In genomic region chr2:126945118-126945517, GRCh38 we compare ENCODE assay signal across 28 cellular contexts. TPM values are rescaled to one million over a fixed set of nuclear protein-coding genes. Genes with fewer than 3 reads are reported as not detected.
"Had no signal": no experiment of that assay in that cellular context is flagged by ENCODE, and none has a peak within 500 bp of the region (broad histone marks: within the 10 kb centered on the region; RNA-seq: fewer than 3 reads in every experiment).

No MANE protein-coding gene starts in this region.

- ATAC-seq: body of pancreas, foreskin keratinocyte, left lobe of liver had no signal

- H3K4me1 ChIP-seq: body of pancreas, foreskin keratinocyte, tibial artery had no signal

- DNase-seq: activated CD4-positive, alpha-beta memory T cell treated with anti-CD3 and anti-CD28 coated beads, Interleukin-2, amount 10 ng/mL, durations not matched to agents 7 days and 5 days; activated CD4-positive, alpha-beta T cell treated with anti-CD3 and anti-CD28 coated beads for 48 hours; activated CD4-positive, CD25-positive, alpha-beta regulatory T cell; activated naive CD4-positive, alpha-beta T cell treated with anti-CD3 and anti-CD28 coated beads for 36 hours; activated T-cell treated with anti-CD3 and anti-CD28 coated beads, Interleukin-2, amount 50 U/mL, for 24 hours; caudate nucleus; dorsolateral prefrontal cortex; foreskin keratinocyte; hippocampal formation; islet precursor cell; stimulated activated CD4-positive, alpha-beta T cell treated with anti-CD3 and anti-CD28 coated beads, Interleukin-12 subunit alpha, Interleukin-12 subunit beta, amount 100 ng/mL, for 4 hours; stimulated activated CD4-positive, alpha-beta T cell treated with anti-CD3 and anti-CD28 coated beads, Interleukin-1b, Interleukin-23, amount 100 ng/mL, for 48 hours; stimulated activated CD8-positive, alpha-beta memory T cell treated with anti-CD3 and anti-CD28 coated beads, Interleukin-4, amount 100 ng/mL, for 48 hours; stimulated activated naive CD4-positive, alpha-beta T cell treated with Interleukin-2 at 50 U/mL for 16 hours; T-helper 9 cell; tibial artery had no signal

- H3K27me3 ChIP-seq: body of pancreas, foreskin keratinocyte had no signal

- H3K27ac ChIP-seq: body of pancreas, dorsolateral prefrontal cortex, epithelial cell of prostate, foreskin keratinocyte, tibial artery had no signal

- FAIRE-seq: colon, urothelium cell line had no signal

- H3K4me3 ChIP-seq: body of pancreas, dorsolateral prefrontal cortex, tibial artery had no signal

- H3K9me3 ChIP-seq: tibial artery had no signal

- H3K36me3 ChIP-seq: tibial artery had no signal

RNA-seq across cellular contexts. Expression of gene TEX51, which starts 46.4 kb away (rescaled TPM):
- total RNA-seq: activated CD4-positive, alpha-beta memory T cell treated with anti-CD3 and anti-CD28 coated beads, Interleukin-2, amount 10 ng/mL, durations not matched to agents 7 days and 5 days; activated naive CD4-positive, alpha-beta T cell treated with anti-CD3 and anti-CD28 coated beads for 36 hours; body of pancreas; dorsolateral prefrontal cortex; fibroblast of lung; foreskin keratinocyte; left lobe of liver; lung microvascular endothelial cell; mononuclear cell; neural crest cell; omental fat pad; posterior vena cava; subcutaneous adipose tissue had no signal
- polyA plus RNA-seq: fibroblast of lung, foreskin keratinocyte had no signal
